In the genomic region with DNA sequence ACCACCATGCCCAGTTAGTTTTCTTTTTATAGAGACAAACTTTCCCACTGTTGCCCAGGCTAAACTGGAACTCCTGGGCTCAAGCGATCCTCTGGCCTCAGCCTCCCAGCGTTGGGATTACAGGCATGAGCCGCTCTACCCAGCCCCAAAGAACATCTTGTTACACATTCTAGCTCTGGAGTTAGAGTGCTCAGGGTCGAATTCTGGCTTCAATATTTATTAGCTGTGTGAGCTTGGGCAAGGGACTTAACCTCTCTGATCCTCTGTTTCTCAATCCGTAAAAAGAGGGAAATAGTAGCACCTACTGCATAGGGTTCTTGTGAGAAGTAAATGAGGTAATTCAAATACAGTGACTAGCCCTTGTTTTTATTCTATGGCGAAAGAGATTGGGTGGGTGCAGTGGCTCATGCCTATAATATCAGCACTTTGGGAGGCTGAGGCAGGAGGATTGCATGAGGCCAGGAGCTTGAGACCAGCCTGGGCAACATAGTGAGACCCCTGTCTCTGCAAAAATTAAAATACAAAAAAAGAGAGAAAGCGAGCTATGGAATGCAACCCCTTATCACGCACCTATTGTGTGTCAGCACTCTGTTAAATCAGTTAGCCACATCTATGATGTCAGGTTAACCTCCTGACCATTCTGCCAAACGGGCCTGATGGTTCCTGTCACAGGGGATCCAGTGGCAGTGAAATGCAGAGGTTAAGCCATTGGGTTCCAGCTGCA, we compare ENCODE assay signal across 17 cellular contexts. TPM values are rescaled to one million over a fixed set of nuclear protein-coding genes. Genes with fewer than 3 reads are reported as not detected.
DNase-seq lines count a peak whose midpoint lies in the region; ATAC-seq, FAIRE-seq and TF ChIP-seq lines count a peak whose summit lies in the region.
"Had no signal": no experiment of that assay in that cellular context is flagged by ENCODE, and none has a peak within 500 bp of the region (broad histone marks: within the 10 kb centered on the region; RNA-seq: fewer than 3 reads in every experiment).

No MANE protein-coding gene starts in this region.

- no peak overlapping the region for H3K4me3 Mint-ChIP-seq in chondrocyte (ENCODE audit: unreplicated experiment)
- H3K4me3 Mint-ChIP-seq: WTC11 had no signal

- CTCF ChIA-PET in HepG2 (lab: Yijun Ruan, JAX; ENCODE audit: low intra/inter-chr PET ratio, low total read pairs) = no interaction called here
- CTCF ChIA-PET in GM10248 (lab: Yijun Ruan, JAX) = interaction anchor here (0.7 to 4.2 kb wide), 7 partner anchors 9 to 118 kb away, joined by 3 to 33 read pairs (median 5); partner anchors contain the start of gene BCAS4

- H3K36me3 ChIP-seq in HepG2 (replicated peaks in 1 of 2; ENCODE audit: control insufficient read depth in 1 of 2, insufficient read depth in 2 of 2, low read length in 2 of 2) = no peaks in the 10 kb centered on the region
- H3K36me3 ChIP-seq in right lobe of liver = no peaks in the 10 kb centered on the region
- H3K36me3 ChIP-seq in OCI-LY3 (replicated peaks; ENCODE audit: low read depth, low read length) = no peaks in the 10 kb centered on the region
- H3K36me3 ChIP-seq: heart right ventricle had no signal

- H4K20me1 ChIP-seq in HepG2 (ENCODE audit: insufficient read depth, low read length) (no peaks in the 10 kb centered on the region), OCI-LY3 (ENCODE audit: insufficient read depth, low read length) (no peaks in the 10 kb centered on the region)

- no peak overlapping the region for H2AFZ ChIP-seq in HepG2 (ENCODE audit: low read length)
- no peak overlapping the region for H2AFZ ChIP-seq in OCI-LY3 (ENCODE audit: low read depth, low read length)

- H3K27me3 ChIP-seq in HepG2 (ENCODE audit: control insufficient read depth in 1 of 2, insufficient read depth in 2 of 2, low read length in 2 of 2) = no peaks in the 10 kb centered on the region
- H3K27me3 ChIP-seq in right lobe of liver = no peaks in the 10 kb centered on the region
- H3K27me3 ChIP-seq in OCI-LY3 (ENCODE audit: low read depth, low read length) = no peaks in the 10 kb centered on the region
- H3K27me3 ChIP-seq: heart right ventricle had no signal

- no peak for ATAC-seq in HepG2
- ATAC-seq in right lobe of liver = no peak
- no peak for ATAC-seq in HG02678 (IDR thresholded peaks at IDR 0.05; ENCODE audit: unreplicated experiment)
- ATAC-seq: heart right ventricle, WTC11 had no signal

- TF ChIP-seq EP300 in HepG2 (IDR thresholded peaks at IDR 0.05; ENCODE audit: low read depth in 2 of 2, low read length in 2 of 2) (no peak), HepG2 (CRISPR knock-in tag; IDR thresholded peaks at IDR 0.05; ENCODE audit: borderline replicate concordance) (no peak)

- intact Hi-C loops in HepG2 (cut with micrococcal nuclease; ENCODE audit: unreplicated experiment) (no loop called here), right lobe of liver (cut with DNase I) (no loop called here)

- no peak overlapping the region for H3K27ac ChIP-seq in HepG2 (ENCODE audit: extremely low read length, insufficient read depth, low read length)
- H3K27ac ChIP-seq in right lobe of liver = no peak overlapping the region
- H3K27ac ChIP-seq in OCI-LY3 (ENCODE audit: low read length) = no peak overlapping the region
- H3K27ac ChIP-seq: heart right ventricle had no signal

- no peaks in the 10 kb centered on the region for H3K79me2 ChIP-seq in HepG2 (ENCODE audit: insufficient read depth, low read length)
- H3K79me2 ChIP-seq in OCI-LY3 (ENCODE audit: low read length) = no peaks in the 10 kb centered on the region

- peaks cover 2% of the 10 kb centered on the region for H3K36me3 Mint-ChIP-seq in chondrocyte (ENCODE audit: low read depth)

- H3K4me2 ChIP-seq in HepG2 (ENCODE audit: low read depth, low read length) = no peak overlapping the region
- H3K4me2 ChIP-seq in OCI-LY3 (ENCODE audit: low read length) = peak overlapping the region; percentile 25; the same call in 1 of the 2 replicates

- no peak overlapping the region for H3K4me3 ChIP-seq in HepG2 (replicated peaks in 1 of 3; ENCODE audit: insufficient read depth in 1 of 3, low read depth in 2 of 3, low read length in 3 of 3)
- H3K4me3 ChIP-seq in right lobe of liver = no peak overlapping the region
- H3K4me3 ChIP-seq in OCI-LY3 (ENCODE audit: low read length) = no peak overlapping the region
- H3K4me3 ChIP-seq: heart right ventricle had no signal

- TF ChIP-seq RAD21 in HepG2 (CRISPR knock-in tag; IDR thresholded peaks at IDR 0.05) = no peak

- in situ Hi-C loops in HepG2 (cut with HindIII; ENCODE audit: extremely low pct_ligation_motif_present, low pct_unique_long_range_greater_than_20kb) = no loop called here
- in situ Hi-C loops in ACHN (cut with HindIII; ENCODE audit: low pct_ligation_motif_present, low pct_unique_long_range_greater_than_20kb, low sequenced_read_pairs) = no loop called here

- H3K4me1 ChIP-seq in HepG2 (ENCODE audit: insufficient read depth, low read length) (peaks cover 11% of the 10 kb centered on the region), right lobe of liver (no peaks in the 10 kb centered on the region), OCI-LY3 (ENCODE audit: low read length) (peaks cover 34% of the 10 kb centered on the region)

- peaks cover 5% of the 10 kb centered on the region for H3K9me3 Mint-ChIP-seq in chondrocyte (ENCODE audit: low read depth)
- H3K9me3 Mint-ChIP-seq: WTC11 had no signal

- 63% methylated on average over 9 of the region's 9 CpGs for WGBS in HepG2 (ENCODE audit: low lambda C conversion rate)
- WGBS in right lobe of liver (ENCODE audit: insufficient coverage, low coverage, low lambda C conversion rate, missing lambda C conversion rate) = 57% methylated on average over 5 of the region's 9 CpGs

- TF ChIP-seq CTCF in HepG2 (CRISPR knock-in tag; IDR thresholded peaks at IDR 0.05) (no peak), right lobe of liver (IDR thresholded peaks at IDR 0.05) (no peak), OCI-LY3 (IDR thresholded peaks at IDR 0.05; ENCODE audit: low read depth, low read length) (no peak), chondrocyte (IDR thresholded peaks at IDR 0.05) (no peak), GM10248 (IDR thresholded peaks at IDR 0.05; ENCODE audit: control extremely low read depth, extremely low read depth, low read depth, missing control alignments) (no peak)

- H3K9ac ChIP-seq in HepG2 (ENCODE audit: insufficient read depth, low read depth, low read length) (no peak overlapping the region), OCI-LY3 (ENCODE audit: low read length) (no peak overlapping the region)

- H3K9me3 ChIP-seq in HepG2 (ENCODE audit: low read length) (no peaks in the 10 kb centered on the region), right lobe of liver (no peaks in the 10 kb centered on the region), OCI-LY3 (ENCODE audit: insufficient read depth, low read length) (no peaks in the 10 kb centered on the region; the same call in 1 of the 2 replicates)
- H3K9me3 ChIP-seq: heart right ventricle had no signal

- H3K27me3 Mint-ChIP-seq in chondrocyte (ENCODE audit: low read depth) = no peaks in the 10 kb centered on the region

- TF ChIP-seq POLR2A in HepG2 (IDR thresholded peaks at IDR 0.05; ENCODE audit: insufficient read depth in 1 of 2, low read depth in 2 of 2, low read length in 2 of 2) = no peak
- no peak for TF ChIP-seq POLR2A in right lobe of liver (IDR thresholded peaks at IDR 0.05)

- POLR2A ChIA-PET in HepG2 (lab: Yijun Ruan, JAX) (interaction anchor here (1.1 to 1.2 kb wide), 2 partner anchors 20 to 116 kb away, joined by 3 read pairs; partner anchors contain the start of gene BCAS4), GM10248 (lab: Yijun Ruan, JAX) (interaction anchor here (0.6 kb wide), 1 partner anchor 129 kb away, joined by 6 read pairs; no protein-coding TSS in a partner anchor)

- peak overlapping the region; percentile 45 for H3K27ac Mint-ChIP-seq in chondrocyte (ENCODE audit: unreplicated experiment)

- DNase-seq in HepG2 (ENCODE audit: low spot score) (no peak), right lobe of liver (no peak), chondrocyte (ENCODE audit: low spot score) (no peak), NCI-H748 treated with DMSO at 0.1 percent for 48 hours (lab: John Stamatoyannopoulos, UW) (no peak), ACHN (no peak), GM10248 (ENCODE audit: extremely low spot score) (no peak)
- DNase-seq: effector CD4-positive, alpha-beta T cell; GF-D8; heart right ventricle; mammary epithelial cell; NCI-H2081 treated with DMSO at 0.1 percent for 48 hours; NCI-H524 had no signal

- BruUV-seq in HepG2 (replicated peaks; lab: Mats Ljungman, UMichigan) = no TSS peak

- FAIRE-seq in HepG2 (lab: Jason Lieb, UNC) = no peak
- FAIRE-seq: D721Med, islet of Langerhans had no signal

- H3K4me1 Mint-ChIP-seq in chondrocyte (ENCODE audit: low read depth) = peaks cover 21% of the 10 kb centered on the region

TF ChIP-seq in HepG2, 621 proteins besides CTCF, POLR2A, EP300 and RAD21 (continues in another document):
- TF ChIP-seq ZNF30 (CRISPR knock-in tag; IDR thresholded peaks at IDR 0.05) (no peak), CHD2 (IDR thresholded peaks at IDR 0.05; ENCODE audit: low read depth, low read length) (no peak), ZBTB7B (CRISPR knock-in tag; IDR thresholded peaks at IDR 0.05) (no peak)

RNA-seq across cellular contexts. Expression of gene BCAS4, which starts 19.7 kb away (rescaled TPM):
- total RNA-seq in HepG2 (2016; rRNA removed; fragmentation: Illumina TruSeq; extraction: Trizol) (5.9 and 7.2 TPM in 2 replicates), right lobe of liver (1 to 10 TPM in 1 of 6 experiments, under 1 TPM in 5; 0.31 to 1.4 (median 0.60) TPM), chondrocyte (6.7 to 7.6 TPM (median 7.4 TPM) in 3 replicates)
- 3.6 and 4.1 TPM in 2 replicates for total RNA-seq in HepG2 (2016; cell fraction: cytosol; rRNA removed; fragmentation: Illumina TruSeq; extraction: Trizol; ENCODE audit: low read depth)
- 7.0 and 8.2 TPM in 2 replicates for total RNA-seq in HepG2 (2016; cell fraction: insoluble cytoplasmic fraction; rRNA removed; fragmentation: Illumina TruSeq; extraction: Trizol)
- 6.0 and 7.8 TPM in 2 replicates for total RNA-seq in HepG2 (2016; cell fraction: membrane; rRNA removed; fragmentation: Illumina TruSeq; extraction: Trizol)
- 3.0 and 4.1 TPM in 2 replicates for total RNA-seq in HepG2 (2016; cell fraction: nucleus; rRNA removed; fragmentation: Illumina TruSeq; extraction: Trizol)
- polyA plus RNA-seq in HepG2 (2011; rRNA removed) = 7.9 and 8.0 TPM in 2 replicates
- polyA plus RNA-seq in HepG2 (2011; cell fraction: cytosol; rRNA removed) = 6.7 and 10.5 TPM in 2 replicates
- polyA plus RNA-seq in HepG2 (2011; cell fraction: nucleus; rRNA removed) = 4.6 and 7.3 TPM in 2 replicates
- 3.8 and 5.2 TPM in 2 replicates for polyA plus RNA-seq in HepG2 (2012)
- 6.8 and 7.0 TPM in 2 replicates for polyA plus RNA-seq in HepG2 (2016; cell fraction: cytosol; fragmentation: Illumina TruSeq; extraction: Trizol; ENCODE audit: low read depth)
- polyA plus RNA-seq in HepG2 (2016; cell fraction: insoluble cytoplasmic fraction; fragmentation: Illumina TruSeq; extraction: Trizol; ENCODE audit: low read depth) = 6.9 and 7.1 TPM in 2 replicates
- 5.1 and 6.4 TPM in 2 replicates for polyA plus RNA-seq in HepG2 (2016; cell fraction: membrane; fragmentation: Illumina TruSeq; extraction: Trizol; ENCODE audit: low read depth)
- 3.6 and 6.6 TPM in 2 replicates for polyA plus RNA-seq in HepG2 (2016; cell fraction: nucleus; fragmentation: Illumina TruSeq; extraction: Trizol; ENCODE audit: insufficient read depth, low read depth)
- polyA minus RNA-seq in HepG2 (2011; rRNA and poly(A)+ RNA removed; ENCODE audit: low replicate concordance) = 0.07 and 10.0 TPM in 2 replicates
- polyA minus RNA-seq in HepG2 (2011; cell fraction: cytosol; rRNA and poly(A)+ RNA removed) = 2.9 and 4.1 TPM in 2 replicates
- 2.9 and 4.1 TPM in 2 replicates for polyA minus RNA-seq in HepG2 (2011; cell fraction: nucleus; rRNA and poly(A)+ RNA removed)
